Comparison of ENCODE assay signal across 10 cellular contexts in genomic region chr1:154446292-154446691, GRCh38. TPM values are rescaled to one million over a fixed set of nuclear protein-coding genes. Genes with fewer than 3 reads are reported as not detected.
DNase-seq lines count a peak whose midpoint lies in the region; ATAC-seq, FAIRE-seq and TF ChIP-seq lines count a peak whose summit lies in the region.
"Had no signal": no experiment of that assay in that cellular context is flagged by ENCODE, and none has a peak within 500 bp of the region (broad histone marks: within the 10 kb centered on the region; RNA-seq: fewer than 3 reads in every experiment).

No MANE protein-coding gene starts in this region.

- H3K9ac ChIP-seq in adipocyte (ENCODE audit: low read length): no peak overlapping the region
- no peak overlapping the region for H3K9ac ChIP-seq in subcutaneous abdominal adipose tissue (ENCODE audit: low read length in 5 of 5)

- DNase-seq in adipocyte (ENCODE audit: low read depth): peak; percentile 64
- DNase-seq in kidney epithelial cell (ENCODE audit: low read depth): peak; percentile 47
- DNase-seq: NCI-H2081 treated with DMSO at 0.1 percent for 48 hours had no signal

- H3K27me3 ChIP-seq in adipocyte (replicated peaks; ENCODE audit: control insufficient read depth, insufficient read depth, low read length) (no peaks in the 10 kb centered on the region), kidney epithelial cell (ENCODE audit: control insufficient read depth, insufficient read depth, low read length) (no peaks in the 10 kb centered on the region), subcutaneous abdominal adipose tissue (ENCODE audit: control insufficient read depth in 5 of 5, insufficient read depth in 4 of 5, low read length in 5 of 5) (no peaks in the 10 kb centered on the region)

- peak overlapping the region; percentile 65 for H3K27ac ChIP-seq in subcutaneous abdominal adipose tissue (ENCODE audit: low read depth, low read length)

- no peak for TF ChIP-seq CTCF in kidney epithelial cell (IDR thresholded peaks at IDR 0.05; ENCODE audit: insufficient read depth, low read length, poor library complexity, severe bottlenecking)

- FAIRE-seq in G401.6 (lab: Jason Lieb, UNC): peak; percentile 58

- H3K4me1 ChIP-seq in adipocyte (ENCODE audit: control insufficient read depth, insufficient read depth, low read length): peaks cover 34% of the 10 kb centered on the region
- H3K4me1 ChIP-seq in subcutaneous abdominal adipose tissue (ENCODE audit: control insufficient read depth in 5 of 5, insufficient read depth in 5 of 5, low read length in 5 of 5): peaks cover 0 to 37% (median 28%) of the 10 kb centered on the region in 5 donors

- H3K9me3 ChIP-seq in adipocyte (ENCODE audit: control insufficient read depth, low read length) (no peaks in the 10 kb centered on the region), subcutaneous abdominal adipose tissue (ENCODE audit: control insufficient read depth in 5 of 5, low read length in 5 of 5) (no peaks in the 10 kb centered on the region)

- H3K4me3 ChIP-seq in adipocyte (ENCODE audit: low read length) (no peak overlapping the region), kidney epithelial cell (ENCODE audit: low read depth, low read length) (no peak overlapping the region), subcutaneous abdominal adipose tissue (ENCODE audit: low read depth in 1 of 5, low read length in 5 of 5) (no peak overlapping the region)

- no peak for ATAC-seq in activated CD4-positive, CD25-positive, alpha-beta regulatory T cell treated with anti-CD3 and anti-CD28 coated beads, Interleukin-2, amount 50 U/mL, for 24 hours
- no peak for ATAC-seq in HG02759 (IDR thresholded peaks at IDR 0.05; ENCODE audit: unreplicated experiment)
- ATAC-seq in HG02610 (IDR thresholded peaks at IDR 0.05; ENCODE audit: unreplicated experiment): no peak
- ATAC-seq: activated naive CD4-positive, alpha-beta T cell treated with anti-CD3 and anti-CD28 coated beads, Interleukin-2, amount 50 U/mL, for 72 hours had no signal

- H3K36me3 ChIP-seq in adipocyte (ENCODE audit: control insufficient read depth, insufficient read depth, low read length, severe bottlenecking) (peaks cover 17% of the 10 kb centered on the region), kidney epithelial cell (ENCODE audit: control insufficient read depth, insufficient read depth, low read length) (no peaks in the 10 kb centered on the region), subcutaneous abdominal adipose tissue (ENCODE audit: control insufficient read depth in 5 of 5, insufficient read depth in 5 of 5, low read length in 5 of 5) (peaks cover 5 to 61% (median 32%) of the 10 kb centered on the region in 5 donors)

RNA-seq across cellular contexts. Expression of gene IL6R, which starts 41.1 kb away (rescaled TPM):
- 9.6 and 11.7 TPM in 2 replicates for total RNA-seq in kidney epithelial cell

RNA-seq across cellular contexts. Expression of gene TDRD10, which starts 55.7 kb away (rescaled TPM):
- not detected in 2 replicates for total RNA-seq in kidney epithelial cell
- total RNA-seq: activated naive CD4-positive, alpha-beta T cell treated with anti-CD3 and anti-CD28 coated beads, Interleukin-2, amount 50 U/mL, for 72 hours had no signal

RNA-seq across cellular contexts. Expression of gene SHE, which starts 55.9 kb away (rescaled TPM):
- total RNA-seq in kidney epithelial cell: under 0.01 TPM in 1 of 2 replicates, not detected in the other
- total RNA-seq: activated naive CD4-positive, alpha-beta T cell treated with anti-CD3 and anti-CD28 coated beads, Interleukin-2, amount 50 U/mL, for 72 hours; G401 had no signal
